17 cellular contexts compared by ENCODE assay signal in the genomic region with DNA sequence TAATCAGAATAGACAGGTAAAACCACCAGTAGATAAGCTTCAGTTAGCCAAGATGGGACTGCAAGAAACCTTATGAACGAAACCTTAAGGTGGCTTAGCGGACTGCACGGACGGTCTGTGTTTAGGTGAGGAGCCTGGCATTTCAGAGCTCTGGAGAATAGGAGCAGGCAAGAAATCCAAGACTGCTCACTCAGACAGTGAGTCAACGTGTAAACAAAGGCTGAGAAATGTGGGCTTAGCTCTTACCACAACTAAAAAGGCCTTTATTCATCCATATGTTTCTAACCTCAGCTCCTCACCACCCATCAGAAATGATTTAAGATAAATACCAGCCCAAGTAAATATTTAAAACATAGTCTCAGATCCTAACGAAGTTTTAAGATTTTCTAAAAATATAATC.
A peak's percentile ranks its signal among the peaks of the same experiment; 100 is the strongest.
DNase-seq lines count a peak whose midpoint lies in the region; TF ChIP-seq lines count a peak whose summit lies in the region.
"Had no signal": no experiment of that assay in that cellular context is flagged by ENCODE, and none has a peak within 500 bp of the region (broad histone marks: within the 10 kb centered on the region; RNA-seq: fewer than 3 reads in every experiment).

No MANE protein-coding gene starts in this region.

- TF ChIP-seq CTCF in smooth muscle cell (IDR thresholded peaks at IDR 0.05; ENCODE audit: borderline replicate concordance, insufficient read depth, poor library complexity, severe bottlenecking) = no peak

- H3K27ac ChIP-seq in SJSA1 = no peak overlapping the region
- peak overlapping the region; percentile 76 for H3K27ac ChIP-seq in smooth muscle cell (ENCODE audit: low read depth)
- H3K27ac ChIP-seq: upper lobe of left lung had no signal

- H3K36me3 Mint-ChIP-seq in immature natural killer cell = no peaks in the 10 kb centered on the region
- H3K36me3 Mint-ChIP-seq: brain; CD4-positive, CD25-positive, alpha-beta regulatory T cell; natural killer cell had no signal

- H3K27ac Mint-ChIP-seq in immature natural killer cell = no peak overlapping the region
- H3K27ac Mint-ChIP-seq: CD4-positive, CD25-positive, alpha-beta regulatory T cell; natural killer cell had no signal

- no peaks in the 10 kb centered on the region for H3K4me1 Mint-ChIP-seq in immature natural killer cell
- H3K4me1 Mint-ChIP-seq: natural killer cell had no signal

- peak overlapping the region; percentile 73 for H3K4me2 ChIP-seq in smooth muscle cell

- H3K36me3 ChIP-seq in SJSA1 (no peaks in the 10 kb centered on the region), smooth muscle cell (ENCODE audit: low read depth) (no peaks in the 10 kb centered on the region), H7 (replicated peaks; ENCODE audit: control insufficient read depth, insufficient read depth, low read length) (no peaks in the 10 kb centered on the region; the same call in 1 of the 2 replicates)
- H3K36me3 ChIP-seq: HAP-1, upper lobe of left lung had no signal

- no peak overlapping the region for H2AFZ ChIP-seq in smooth muscle cell (ENCODE audit: low read depth)

- no peaks in the 10 kb centered on the region for H3F3A ChIP-seq in smooth muscle cell (ENCODE audit: low read depth)

- DNase-seq in ELR (ENCODE audit: low read depth) (peak; percentile 90), SJSA1 (ENCODE audit: low read depth in 1 of 2, low spot score in 2 of 2) (peak; percentile 38 to 45), fibroblast of peridontal ligament (ENCODE audit: extremely low read depth) (peak; percentile 84), smooth muscle cell (lab: John Stamatoyannopoulos, UW; ENCODE audit: unreplicated experiment) (no peak), UCSD-AML1 (lab: John Stamatoyannopoulos, UW; ENCODE audit: unreplicated experiment) (no peak), immature natural killer cell (no peak), H7 (no peak), NCI-H2107 (lab: John Stamatoyannopoulos, UW) (no peak)
- DNase-seq: activated effector memory CD4-positive, alpha-beta T cell treated with anti-CD3 and anti-CD28 coated beads, Interleukin-2, amount 50 U/mL, for 16 hours; CD4-positive, CD25-positive, alpha-beta regulatory T cell; natural killer cell; NCI-H2227 treated with DMSO at 0.1 percent for 48 hours; retina; stimulated activated CD4-positive, alpha-beta T cell treated with anti-CD3 and anti-CD28 coated beads, Interleukin-4, amount 100 ng/mL, for 24 hours; upper lobe of left lung had no signal

- no peak overlapping the region for H3K9ac ChIP-seq in smooth muscle cell (ENCODE audit: low read depth)

- no peaks in the 10 kb centered on the region for H4K20me1 ChIP-seq in smooth muscle cell (ENCODE audit: low read depth)

- WGBS in smooth muscle cell (ENCODE audit: low lambda C conversion rate) = 21% methylated on average over 6 of the region's 6 CpGs

- H3K4me3 ChIP-seq in SJSA1 (no peak overlapping the region), smooth muscle cell (no peak overlapping the region), H7 (ENCODE audit: insufficient read depth, low read depth, low read length) (no peak overlapping the region)
- H3K4me3 ChIP-seq: HAP-1, upper lobe of left lung had no signal

- H3K27me3 Mint-ChIP-seq in immature natural killer cell (ENCODE audit: low read depth in 3 of 3) = no peaks in the 10 kb centered on the region
- H3K27me3 Mint-ChIP-seq: CD4-positive, CD25-positive, alpha-beta regulatory T cell had no signal

- no peaks in the 10 kb centered on the region for H3K9me3 ChIP-seq in SJSA1 (replicated peaks)
- no peaks in the 10 kb centered on the region for H3K9me3 ChIP-seq in smooth muscle cell (replicated peaks; ENCODE audit: low read depth)
- H3K9me3 ChIP-seq: HAP-1, upper lobe of left lung had no signal

- no peaks in the 10 kb centered on the region for H3K79me2 ChIP-seq in smooth muscle cell (ENCODE audit: low read depth)

- H3K4me1 ChIP-seq in SJSA1 (replicated peaks) (no peaks in the 10 kb centered on the region), smooth muscle cell (ENCODE audit: low read depth) (peaks cover 3% of the 10 kb centered on the region)
- H3K4me1 ChIP-seq: HAP-1, upper lobe of left lung had no signal

- H3K4me3 Mint-ChIP-seq in immature natural killer cell = no peak overlapping the region
- H3K4me3 Mint-ChIP-seq: brain; CD4-positive, CD25-positive, alpha-beta regulatory T cell; natural killer cell had no signal

- H3K27me3 ChIP-seq in SJSA1 (replicated peaks) = no peaks in the 10 kb centered on the region
- no peaks in the 10 kb centered on the region for H3K27me3 ChIP-seq in smooth muscle cell (ENCODE audit: low read depth)
- no peaks in the 10 kb centered on the region for H3K27me3 ChIP-seq in H7 (ENCODE audit: control insufficient read depth, insufficient read depth, low read length)
- H3K27me3 ChIP-seq: upper lobe of left lung had no signal

- peaks cover 2 to 18% (median 3%) of the 10 kb centered on the region in 6 donors for H3K9me3 Mint-ChIP-seq in immature natural killer cell
- H3K9me3 Mint-ChIP-seq: brain had no signal

Comparison
In these comparisons a context has a peak if more than half of its experiments do, and no peak if none do; other contexts are left out.
1. DNase-seq: peak in ELR (single experiment), SJSA1 (2 of 2) and fibroblast of peridontal ligament (single experiment); none in smooth muscle cell (single experiment), UCSD-AML1 (single experiment), immature natural killer cell (0 of 3), H7 (single experiment) and NCI-H2107 (single experiment).